In the genomic region with DNA sequence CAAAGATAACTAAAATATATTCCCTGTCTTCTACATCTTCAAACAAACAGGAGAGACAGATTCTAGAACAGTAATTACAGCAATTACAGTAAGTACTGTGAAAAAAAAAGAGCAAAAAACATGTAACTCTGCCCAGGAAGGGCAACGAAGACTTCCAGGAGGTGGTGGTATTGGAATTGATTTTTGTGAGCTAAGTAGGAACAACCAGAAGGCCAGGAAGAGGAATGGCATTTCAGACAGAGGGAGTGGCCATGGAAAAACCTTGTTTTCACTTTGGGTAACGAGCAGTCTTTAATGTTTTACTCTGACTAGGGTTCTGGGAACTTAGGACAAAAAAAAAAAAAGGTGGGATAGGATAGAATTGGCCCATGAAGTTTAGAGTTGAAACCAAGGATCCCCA, we compare ENCODE assay signal across 8 cellular contexts.
A peak's percentile ranks its signal among the peaks of the same experiment; 100 is the strongest.
DNase-seq lines count a peak whose midpoint lies in the region; ATAC-seq and TF ChIP-seq lines count a peak whose summit lies in the region.

No MANE protein-coding gene starts in this region.

- BruUV-seq in Calu3 (replicated peaks; lab: Mats Ljungman, UMichigan): no TSS peak

- peak overlapping the region in 38 of 59 donors; percentile 8 to 91 (median 80) for H3K27ac ChIP-seq in dorsolateral prefrontal cortex
- H3K27ac ChIP-seq in prostate gland: peak overlapping the region in 1 of 2 donors; percentile 58

- peaks cover 48% of the 10 kb centered on the region for H3K4me1 Mint-ChIP-seq in Calu3 (ENCODE audit: low read depth, unreplicated experiment)
- H3K4me1 Mint-ChIP-seq in nephron: peaks cover 45% of the 10 kb centered on the region

- 53% methylated on average over 2 of the region's 2 CpGs for WGBS in prostate gland

- H3K9me3 Mint-ChIP-seq in Calu3 (ENCODE audit: low read depth, unreplicated experiment) (no peaks in the 10 kb centered on the region), nephron (no peaks in the 10 kb centered on the region)

- H3K4me3 Mint-ChIP-seq in Calu3 (ENCODE audit: low read depth, unreplicated experiment) (peak overlapping the region; percentile 15), nephron (peak overlapping the region in 2 of 3 experiments; percentile 10 to 62)

- TF ChIP-seq POLR2A in prostate gland (IDR thresholded peaks at IDR 0.05): no peak

- H3K36me3 Mint-ChIP-seq in Calu3 (ENCODE audit: insufficient read depth, unreplicated experiment): peaks cover 6% of the 10 kb centered on the region
- no peaks in the 10 kb centered on the region for H3K36me3 Mint-ChIP-seq in nephron (ENCODE audit: low read depth)

- peaks cover 5% of the 10 kb centered on the region for H3K4me1 ChIP-seq in prostate gland (replicated peaks)

- peak overlapping the region; percentile 62 for H3K27ac Mint-ChIP-seq in Calu3 (ENCODE audit: unreplicated experiment)
- H3K27ac Mint-ChIP-seq in nephron: peak overlapping the region; percentile 95 to 97 (median 97)

- H3K27me3 ChIP-seq in dorsolateral prefrontal cortex: no peaks in the 10 kb centered on the region
- H3K27me3 ChIP-seq in prostate gland (replicated peaks; ENCODE audit: insufficient read depth): no peaks in the 10 kb centered on the region

- intact Hi-C loops in Calu3 (cut with micrococcal nuclease; ENCODE audit: unreplicated experiment): loop anchor here (1.0 to 2.0 kb wide), 4 partner anchors 32 to 360 kb away; no protein-coding TSS in a partner anchor
- intact Hi-C loops in dorsolateral prefrontal cortex (cut with DNase I): no loop called here
- intact Hi-C loops in prostate gland (cut with DNase I): no loop called here

- CTCF ChIA-PET in Calu3 (lab: Charles Lee): interaction anchor here (0.6 to 3.5 kb wide), 10 partner anchors 10 to 1124 kb away, joined by 3 to 26 read pairs (median 3); no protein-coding TSS in a partner anchor

- no peak for ATAC-seq in HG02759 (IDR thresholded peaks at IDR 0.05; ENCODE audit: unreplicated experiment)
- no peak for ATAC-seq in GM18502 (IDR thresholded peaks at IDR 0.05; ENCODE audit: poor library complexity, unreplicated experiment)

- no peaks in the 10 kb centered on the region for H3K27me3 Mint-ChIP-seq in Calu3 (ENCODE audit: unreplicated experiment)
- H3K27me3 Mint-ChIP-seq in nephron (ENCODE audit: low read depth): no peaks in the 10 kb centered on the region

- no peak for TF ChIP-seq CTCF in Calu3 (IDR thresholded peaks at IDR 0.05; ENCODE audit: unreplicated experiment)
- TF ChIP-seq CTCF in dorsolateral prefrontal cortex (IDR thresholded peaks at IDR 0.05 in 54 of 56, conservative IDR thresholded peaks at IDR 0.05 in 2 of 56; ENCODE audit: low read depth in 1 of 56, partially characterized antibody in 56 of 56): no peak
- no peak for TF ChIP-seq CTCF in nephron (IDR thresholded peaks at IDR 0.05; ENCODE audit: unreplicated experiment in 3 of 3)
- TF ChIP-seq CTCF in prostate gland (IDR thresholded peaks at IDR 0.05): no peak

- DNase-seq in Calu3 (peak; percentile 47), NCI-H2227 (lab: John Stamatoyannopoulos, UW; ENCODE audit: unreplicated experiment) (peak; percentile 37), dorsolateral prefrontal cortex (no peak), prostate gland (ENCODE audit: low spot score) (no peak)
- no peak for DNase-seq in activated CD4-positive, CD25-positive, alpha-beta regulatory T cell treated with anti-CD3 and anti-CD28 coated beads, Interleukin-2, amount 50 U/mL, for 72 hours

- no peaks in the 10 kb centered on the region for H3K36me3 ChIP-seq in prostate gland

- no peak overlapping the region for H3K4me3 ChIP-seq in dorsolateral prefrontal cortex
- no peak overlapping the region for H3K4me3 ChIP-seq in prostate gland

- H3K9me3 ChIP-seq in prostate gland: no peaks in the 10 kb centered on the region

Comparison
In these comparisons a context has a peak if more than half of its experiments do, and no peak if none do; other contexts are left out.
1. DNase-seq: peak in Calu3 (single experiment) and NCI-H2227 (single experiment); none in dorsolateral prefrontal cortex (0 of 10), activated CD4-positive, CD25-positive, alpha-beta regulatory T cell treated with anti-CD3 and anti-CD28 coated beads, Interleukin-2, amount 50 U/mL, for 72 hours (single experiment) and prostate gland (single experiment).